In genomic region chr11:14969922-14970323, GRCh38 we compare ENCODE assay signal across 8 cellular contexts. TPM values are rescaled to one million over a fixed set of nuclear protein-coding genes. Genes with fewer than 3 reads are reported as not detected.
DNase-seq lines count a peak whose midpoint lies in the region; ATAC-seq, FAIRE-seq and TF ChIP-seq lines count a peak whose summit lies in the region.

No MANE protein-coding gene starts in this region.

- H3K9me3 Mint-ChIP-seq in WTC11, result no peaks in the 10 kb centered on the region

- no peak overlapping the region for H2BK20ac ChIP-seq in H1 (ENCODE audit: low read length)

- H3K56ac ChIP-seq in H1 (replicated peaks; ENCODE audit: insufficient read length, low read depth, low read length), result no peak overlapping the region

- H2BK120ac ChIP-seq in H1 (replicated peaks; ENCODE audit: low read depth, low read length), result no peak overlapping the region

- no peak overlapping the region for H4K91ac ChIP-seq in H1 (replicated peaks; ENCODE audit: insufficient read length, low read length)

- no peak overlapping the region for H3K4ac ChIP-seq in H1 (replicated peaks; ENCODE audit: insufficient read length, low read depth, low read length)

- H3K27me3 Mint-ChIP-seq in WTC11 (ENCODE audit: low read depth), result peaks cover 75% of the 10 kb centered on the region

- H3K36me3 ChIP-seq in H1 (ENCODE audit: control insufficient read depth in 2 of 4, insufficient read depth in 4 of 4, low read length in 3 of 4), result no peaks in the 10 kb centered on the region
- H3K36me3 ChIP-seq in small intestine (ENCODE audit: control insufficient read depth in 2 of 2, insufficient read depth in 2 of 2, low read length in 2 of 2), result no peaks in the 10 kb centered on the region

- no peak overlapping the region for H3K18ac ChIP-seq in H1 (ENCODE audit: extremely low read depth, low read length)

- H3K27ac Mint-ChIP-seq in WTC11, result no peak overlapping the region

- H2AK5ac ChIP-seq in H1 (ENCODE audit: low read depth, low read length), result no peak overlapping the region

- TF ChIP-seq CTCF in AG04450 (IDR thresholded peaks at IDR 0.05; ENCODE audit: low read depth, low read length), result peak; percentile 45
- peak; percentile 84 for TF ChIP-seq CTCF in WTC11 (IDR thresholded peaks at IDR 0.05)
- peak; percentile 82 to 96 (median 86) for TF ChIP-seq CTCF in H1 (IDR thresholded peaks at IDR 0.05; ENCODE audit: control extremely low read depth in 1 of 3, insufficient read depth in 1 of 3, low read depth in 1 of 3, low read length in 3 of 3)

- peaks cover 3 to 10% of the 10 kb centered on the region in 2 experiments for H4K20me1 ChIP-seq in H1 (replicated peaks in 1 of 2; ENCODE audit: control insufficient read depth in 1 of 2, insufficient read depth in 2 of 2, low read length in 2 of 2)

- no peak for TF ChIP-seq POLR2A in H1 (IDR thresholded peaks at IDR 0.05; ENCODE audit: control extremely low read depth in 1 of 2, low read depth in 2 of 2, low read length in 2 of 2)

- no peak overlapping the region for H3K9ac ChIP-seq in H1 (replicated peaks in 1 of 4; ENCODE audit: extremely low read depth in 1 of 4, low read depth in 3 of 4, low read length in 3 of 4)

- CTCF ChIA-PET in AG04450 (lab: Charles Lee) (interaction anchor here (1.2 to 1.3 kb wide), 2 partner anchors 105 to 238 kb away, joined by 4 to 5 read pairs; no protein-coding TSS in a partner anchor), WTC11 (lab: Charles Lee) (interaction anchor here (0.6 to 2.5 kb wide), 25 partner anchors 10 to 347 kb away, joined by 3 to 45 read pairs (median 5); partner anchors contain the start of genes CALCB, CYP2R1 and INSC), H1 (lab: Charles Lee; ENCODE audit: partially characterized antibody) (interaction anchor here (0.6 to 4.2 kb wide), 36 partner anchors 10 to 1109 kb away, joined by 3 to 36 read pairs (median 4); partner anchors contain the start of gene CALCB)

- H3K9me3 ChIP-seq in AG04450 (ENCODE audit: control insufficient read depth, insufficient read depth, low read length), result no peaks in the 10 kb centered on the region; the same call in 1 of the 2 replicates
- no peaks in the 10 kb centered on the region for H3K9me3 ChIP-seq in H1 (ENCODE audit: insufficient read depth in 2 of 2, low read depth in 1 of 2, low read length in 1 of 2)
- no peaks in the 10 kb centered on the region for H3K9me3 ChIP-seq in small intestine (ENCODE audit: control insufficient read depth, low read depth)

- H3K4me1 Mint-ChIP-seq in WTC11, result peaks cover 42% of the 10 kb centered on the region

- H3K27ac ChIP-seq in AG04450 (ENCODE audit: low read depth, low read length) (no peak overlapping the region), H1 (ENCODE audit: low read depth, low read length) (no peak overlapping the region), small intestine (ENCODE audit: low read depth in 1 of 2, low read length in 1 of 2) (no peak overlapping the region)

- no peak for DNase-seq in AG04450 (ENCODE audit: low read depth, low spot score)
- peak; percentile 94 for DNase-seq in WTC11 (ENCODE audit: low spot score)
- peak; percentile 49 to 95 for DNase-seq in H1 (ENCODE audit: low read depth in 1 of 2, low spot score in 2 of 2)
- peak; percentile 16 for DNase-seq in small intestine
- no peak for DNase-seq in RKO (ENCODE audit: low spot score)
- no peak for DNase-seq in GDM1 (lab: John Stamatoyannopoulos, UW)

- H3K4me1 ChIP-seq in H1 (replicated peaks in 1 of 4; ENCODE audit: control insufficient read depth in 3 of 4, insufficient read depth in 4 of 4, low read length in 3 of 4), result peaks cover 7 to 27% (median 16%) of the 10 kb centered on the region in 4 experiments
- H3K4me1 ChIP-seq in small intestine (ENCODE audit: control insufficient read depth in 2 of 2, insufficient read depth in 1 of 2, low read depth in 1 of 2, low read length in 1 of 2), result no peaks in the 10 kb centered on the region

- H3K79me1 ChIP-seq in H1 (ENCODE audit: low read depth, low read length), result no peaks in the 10 kb centered on the region

- H4K8ac ChIP-seq in H1 (ENCODE audit: extremely low read depth, insufficient read depth, low read length), result no peak overlapping the region

- H2BK5ac ChIP-seq in H1 (ENCODE audit: low read depth, low read length), result no peak overlapping the region

- H3K4me2 ChIP-seq in H1 (ENCODE audit: insufficient read depth in 1 of 2, low read depth in 2 of 2, low read length in 2 of 2), result 0 out of 4 replicates have a peak overlapping the region, but pooled peaks of 1 of the 2 experiments have one; percentile 26

- POLR2A ChIA-PET in AG04450 (lab: Yijun Ruan, JAX), result no interaction called here
- POLR2A ChIA-PET in WTC11 (lab: Charles Lee), result interaction anchor here (0.6 kb wide), 1 partner anchor 997 kb away, joined by 4 read pairs; no protein-coding TSS in a partner anchor
- POLR2A ChIA-PET in H1 (lab: Charles Lee; ENCODE audit: partially characterized antibody), result interaction anchor here (0.8 kb wide), 1 partner anchor 19 kb away, joined by 3 read pairs; no protein-coding TSS in a partner anchor

- FAIRE-seq in H1 (lab: Jason Lieb, UNC), result no peak
- no peak for FAIRE-seq in small intestine (lab: Jason Lieb, UNC)

- TF ChIP-seq EP300 in H1 (IDR thresholded peaks at IDR 0.05; ENCODE audit: borderline replicate concordance in 1 of 2, low read depth in 2 of 2, low read length in 2 of 2), result no peak

- no peak overlapping the region for H3K4me3 Mint-ChIP-seq in WTC11

- H3K79me2 ChIP-seq in H1 (ENCODE audit: control insufficient read depth in 1 of 2, insufficient read depth in 2 of 2, low read length in 2 of 2), result no peaks in the 10 kb centered on the region

- no peak overlapping the region for H2BK15ac ChIP-seq in H1 (ENCODE audit: low read length)

- ATAC-seq in GM18868 (IDR thresholded peaks at IDR 0.05; ENCODE audit: unreplicated experiment) (peak; percentile 64), HG03571 (IDR thresholded peaks at IDR 0.05; ENCODE audit: unreplicated experiment) (peak; percentile 48), WTC11 (peak; percentile 82)

- no peak overlapping the region for H2BK12ac ChIP-seq in H1 (ENCODE audit: low read depth, low read length)

- no peak overlapping the region for H3K14ac ChIP-seq in H1 (ENCODE audit: insufficient read length)

- H3K4me3 ChIP-seq in AG04450 (ENCODE audit: low read depth, low read length), result no peak overlapping the region
- no peak overlapping the region for H3K4me3 ChIP-seq in H1 (ENCODE audit: extremely low read depth in 1 of 4, insufficient read depth in 2 of 4, low read depth in 3 of 4, low read length in 4 of 4)
- no peak overlapping the region for H3K4me3 ChIP-seq in small intestine (ENCODE audit: low read depth in 1 of 2, low read length in 2 of 2)

- no peaks in the 10 kb centered on the region for H3K36me3 Mint-ChIP-seq in WTC11

- H3K23ac ChIP-seq in H1 (ENCODE audit: insufficient read length), result no peak overlapping the region

- no peak overlapping the region; the same call in 1 of the 2 replicates for H2AFZ ChIP-seq in H1 (ENCODE audit: low read length)

- H3K23me2 ChIP-seq in H1 (ENCODE audit: low read depth, low read length), result peaks cover 12% of the 10 kb centered on the region

- peak; percentile 73 to 80 for TF ChIP-seq RAD21 in H1 (IDR thresholded peaks at IDR 0.05 in 1 of 2, conservative IDR thresholded peaks at IDR 0.05 in 1 of 2; ENCODE audit: low read depth in 2 of 2, low read length in 2 of 2)

- peaks cover 45% of the 10 kb centered on the region for H3K27me3 ChIP-seq in AG04450 (ENCODE audit: control insufficient read depth, insufficient read depth, low read length)
- H3K27me3 ChIP-seq in H1 (replicated peaks in 1 of 4; ENCODE audit: control insufficient read depth in 3 of 4, extremely low read depth in 1 of 4, insufficient read depth in 3 of 4, low read length in 3 of 4), result peaks cover 38 to 50% (median 44%) of the 10 kb centered on the region in 4 experiments
- H3K27me3 ChIP-seq in small intestine (ENCODE audit: control insufficient read depth in 2 of 2, insufficient read depth in 2 of 2, low read length in 2 of 2), result peaks cover 16 to 41% of the 10 kb centered on the region in 2 donors

- H4K5ac ChIP-seq in H1 (ENCODE audit: insufficient read length, low read depth, low read length), result no peak overlapping the region

- WGBS in H1 (ENCODE audit: extremely low coverage in 1 of 2, insufficient coverage in 1 of 2, insufficient read length in 1 of 2, insufficient replicate concordance in 2 of 2, low coverage in 1 of 2, low lambda C conversion rate in 2 of 2, missing lambda C conversion rate in 1 of 2), 2 experiments, result 6% methylated on average over 6 of the region's 6 CpGs; no CpG with 5 or more reads in 1 of the 2 experiments
- WGBS in small intestine, 3 donors, result 8 to 15% (median 13%) methylated on average over 6 of the region's 6 CpGs

TF ChIP-seq in WTC11, 78 proteins besides CTCF, POLR2A, EP300 and RAD21 (continues in another document):
- TF ChIP-seq ZMAT4 (CRISPR knock-in tag; IDR thresholded peaks at IDR 0.05) (no peak), JUN (CRISPR knock-in tag; IDR thresholded peaks at IDR 0.05) (no peak)

TF ChIP-seq in H1, 55 proteins besides CTCF, POLR2A, EP300 and RAD21 (continues in another document):
- TF ChIP-seq TEAD4 (IDR thresholded peaks at IDR 0.05; ENCODE audit: low read depth, low read length), result 0 out of 2 replicates have a peak, but pooled peaks have one; percentile 20
- TF ChIP-seq, protein P1, sequence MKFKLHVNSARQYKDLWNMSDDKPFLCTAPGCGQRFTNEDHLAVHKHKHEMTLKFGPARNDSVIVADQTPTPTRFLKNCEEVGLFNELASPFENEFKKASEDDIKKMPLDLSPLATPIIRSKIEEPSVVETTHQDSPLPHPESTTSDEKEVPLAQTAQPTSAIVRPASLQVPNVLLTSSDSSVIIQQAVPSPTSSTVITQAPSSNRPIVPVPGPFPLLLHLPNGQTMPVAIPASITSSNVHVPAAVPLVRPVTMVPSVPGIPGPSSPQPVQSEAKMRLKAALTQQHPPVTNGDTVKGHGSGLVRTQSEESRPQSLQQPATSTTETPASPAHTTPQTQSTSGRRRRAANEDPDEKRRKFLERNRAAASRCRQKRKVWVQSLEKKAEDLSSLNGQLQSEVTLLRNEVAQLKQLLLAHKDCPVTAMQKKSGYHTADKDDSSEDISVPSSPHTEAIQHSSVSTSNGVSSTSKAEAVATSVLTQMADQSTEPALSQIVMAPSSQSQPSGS (IDR thresholded peaks at IDR 0.05; ENCODE audit: low read length), result no peak

RNA-seq across cellular contexts. Expression of gene CALCA, which starts 2.2 kb away (rescaled TPM):
- polyA plus RNA-seq in AG04450 (2011; rRNA removed) (not detected in 2 replicates), H1 (2011; rRNA removed) (0.73 and 1.4 TPM in 2 replicates), small intestine (under 1 TPM in 1 of 3 donors, not detected in 2; 0.27 TPM)
- not detected in 2 replicates for polyA minus RNA-seq in AG04450 (2011; rRNA and poly(A)+ RNA removed)
- 0.41 to 0.62 TPM (median 0.42 TPM) in 3 replicates for total RNA-seq in WTC11 (2021)
- 0.50 and 0.61 TPM in 2 replicates for total RNA-seq in H1 (2021; fragmentation: NEBNext Ultra II Directional; extraction: Animal tissue kit (Norgen Biotek cat#: 25700))
- polyA plus RNA-seq in H1 (2011; cell fraction: cytosol; rRNA removed), result 1.7 TPM
- 1.5 TPM for polyA plus RNA-seq in H1 (2011; cell fraction: nucleus; rRNA removed)
- 0.71 to 1.8 TPM (median 1.00 TPM) in 4 replicates for polyA plus RNA-seq in H1 (2012, experiment 1 of 2)
- polyA plus RNA-seq in H1 (2012, experiment 2 of 2), result 3.9 TPM
- polyA plus RNA-seq in H1 (2013, experiment 1 of 2), result 0.45 TPM
- polyA plus RNA-seq in H1 (2013, experiment 2 of 2), result 0.98 TPM
- 0.22 and 0.68 TPM in 2 replicates for polyA minus RNA-seq in H1 (2011; rRNA and poly(A)+ RNA removed)
- polyA minus RNA-seq in H1 (2011; cell fraction: cytosol; rRNA and poly(A)+ RNA removed), result not detected
- 1.9 TPM for polyA minus RNA-seq in H1 (2011; cell fraction: nucleus; rRNA and poly(A)+ RNA removed)

Comparison
In these comparisons a context has a peak if more than half of its experiments do, and no peak if none do; other contexts are left out.
1. DNase-seq: peak in WTC11 (single experiment), H1 (2 of 2) and small intestine (single experiment); none in AG04450 (single experiment), RKO (single experiment) and GDM1 (single experiment).
2. Peak in every context shown above with its lines, with median percentiles within 50 percentile points of each other: CTCF ChIP-seq and ATAC-seq.